Comparison of ENCODE assay signal across 1 cellular context in the genomic region with DNA sequence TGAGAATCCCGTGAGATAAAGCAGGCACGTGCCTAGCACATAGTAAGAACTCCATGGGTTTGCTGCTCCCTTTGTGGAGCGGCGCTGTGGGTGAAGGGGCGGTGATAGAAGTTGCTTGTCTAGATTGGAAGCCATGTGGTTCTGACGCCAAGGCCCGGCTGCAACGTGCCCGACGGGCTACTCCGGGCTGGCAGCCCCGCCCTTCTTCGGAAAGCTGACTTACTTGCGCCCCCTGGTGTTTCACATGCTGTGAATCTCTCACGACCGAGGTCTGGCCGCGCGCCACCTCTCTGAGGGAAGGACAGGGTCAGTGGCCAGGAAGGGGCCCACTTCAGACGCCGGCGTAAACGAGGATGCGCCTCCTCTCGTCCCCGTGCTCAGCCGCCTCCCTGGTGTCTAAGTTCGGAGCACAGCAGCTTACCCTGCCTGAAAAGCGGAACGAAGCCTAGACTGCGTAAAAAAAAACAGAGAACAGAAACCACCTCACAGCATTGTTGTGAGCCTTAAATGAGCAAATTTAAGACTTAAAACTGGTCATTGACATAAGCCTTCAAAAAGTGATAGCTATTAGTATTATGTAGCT.
TF ChIP-seq lines count a peak whose summit lies in the region.

No MANE protein-coding gene starts in this region.

TF ChIP-seq in K562, 482 proteins besides CTCF, POLR2A, EP300 and RAD21 (continued from another document and continues in another):
- TF ChIP-seq, protein P1, sequence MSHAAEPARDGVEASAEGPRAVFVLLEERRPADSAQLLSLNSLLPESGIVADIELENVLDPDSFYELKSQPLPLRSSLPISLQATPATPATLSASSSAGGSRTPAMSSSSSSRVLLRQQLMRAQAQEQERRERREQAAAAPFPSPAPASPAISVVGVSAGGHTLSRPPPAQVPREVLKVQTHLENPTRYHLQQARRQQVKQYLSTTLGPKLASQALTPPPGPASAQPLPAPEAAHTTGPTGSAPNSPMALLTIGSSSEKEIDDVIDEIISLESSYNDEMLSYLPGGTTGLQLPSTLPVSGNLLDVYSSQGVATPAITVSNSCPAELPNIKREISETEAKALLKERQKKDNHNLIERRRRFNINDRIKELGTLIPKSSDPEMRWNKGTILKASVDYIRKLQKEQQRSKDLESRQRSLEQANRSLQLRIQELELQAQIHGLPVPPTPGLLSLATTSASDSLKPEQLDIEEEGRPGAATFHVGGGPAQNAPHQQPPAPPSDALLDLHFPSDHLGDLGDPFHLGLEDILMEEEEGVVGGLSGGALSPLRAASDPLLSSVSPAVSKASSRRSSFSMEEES (CRISPR knock-in tag; IDR thresholded peaks at IDR 0.05): no peak
- TF ChIP-seq PTRF (tag; IDR thresholded peaks at IDR 0.05) (no peak), SRF (CRISPR knock-in tag; IDR thresholded peaks at IDR 0.05) (peak in 1 of 2 experiments; percentile 88; a peak in 2 of 4 replicates), ZFPM2 (CRISPR knock-in tag; IDR thresholded peaks at IDR 0.05) (no peak), TOE1 (IDR thresholded peaks at IDR 0.05; ENCODE audit: borderline replicate concordance) (peak; percentile 57; the same call in 1 of the 2 replicates), TOE1 (CRISPR knock-in tag; IDR thresholded peaks at IDR 0.05; ENCODE audit: borderline replicate concordance, low read depth) (no peak), ZNF239 (CRISPR knock-in tag; IDR thresholded peaks at IDR 0.05) (no peak), RBBP5 (IDR thresholded peaks at IDR 0.05; ENCODE audit: borderline replicate concordance, insufficient read depth, low read length, poor library complexity, severe bottlenecking) (peak; percentile 38), CEBPB (tag; IDR thresholded peaks at IDR 0.05) (no peak), CC2D1A (IDR thresholded peaks at IDR 0.05) (peak; percentile 76), ZNF668 (CRISPR knock-in tag; IDR thresholded peaks at IDR 0.05) (0 out of 2 replicates have a peak, but pooled peaks have one; percentile 57), KLF16 (IDR thresholded peaks at IDR 0.05) (no peak), SOX6 (IDR thresholded peaks at IDR 0.05) (peak; percentile 65; the same call in 1 of the 2 replicates), NFYB (IDR thresholded peaks at IDR 0.05; ENCODE audit: extremely low read depth, insufficient read length) (no peak), SRSF9 (IDR thresholded peaks at IDR 0.05; ENCODE audit: borderline replicate concordance, low read depth, low read length) (no peak), ZSCAN32 (CRISPR knock-in tag; IDR thresholded peaks at IDR 0.05) (no peak), SAP30 (IDR thresholded peaks at IDR 0.05; ENCODE audit: borderline replicate concordance, insufficient read depth, low read depth, low read length, poor library complexity, severe bottlenecking) (no peak), JUN (IDR thresholded peaks at IDR 0.05; ENCODE audit: borderline replicate concordance, low read depth, low read length) (0 out of 2 replicates have a peak, but pooled peaks have one; percentile 27), JUN (CRISPR knock-in tag; IDR thresholded peaks at IDR 0.05; ENCODE audit: borderline replicate concordance) (peak; percentile 80; the same call in 1 of the 2 replicates), CBX5 (IDR thresholded peaks at IDR 0.05; ENCODE audit: borderline replicate concordance, low read depth) (peak; percentile 52; the same call in 1 of the 2 replicates), TAF1 (IDR thresholded peaks at IDR 0.05; ENCODE audit: control insufficient read depth, extremely low read depth, insufficient read depth, low read length, severe bottlenecking) (no peak), RBM34 (IDR thresholded peaks at IDR 0.05; ENCODE audit: borderline replicate concordance, insufficient read depth, low read length) (no peak), KLF10 (CRISPR knock-in tag; IDR thresholded peaks at IDR 0.05) (no peak), TSC22D4 (tag; IDR thresholded peaks at IDR 0.05) (no peak), ZNF354B (CRISPR knock-in tag; IDR thresholded peaks at IDR 0.05) (no peak), PRMT5 (CRISPR knock-in tag; IDR thresholded peaks at IDR 0.05) (no peak), XRCC3 (IDR thresholded peaks at IDR 0.05) (no peak), ZNF311 (CRISPR knock-in tag; IDR thresholded peaks at IDR 0.05) (no peak), SP1 (CRISPR knock-in tag; IDR thresholded peaks at IDR 0.05) (peak; percentile 84), KAT7 (CRISPR knock-in tag; IDR thresholded peaks at IDR 0.05; ENCODE audit: borderline replicate concordance) (no peak), TFAM (CRISPR knock-in tag; conservative IDR thresholded peaks at IDR 0.05) (no peak), GABPB2 (CRISPR knock-in tag; conservative IDR thresholded peaks at IDR 0.05) (peak; percentile 73; the same call in 1 of the 2 replicates), GTF2E2 (tag; IDR thresholded peaks at IDR 0.05) (no peak), HMGN3 (IDR thresholded peaks at IDR 0.05; ENCODE audit: borderline replicate concordance, extremely low read depth, insufficient read length, low read depth, low read length) (peak; percentile 33), MCM5 (IDR thresholded peaks at IDR 0.05; ENCODE audit: low read depth) (no peak), HNRNPUL1 (IDR thresholded peaks at IDR 0.05; ENCODE audit: low read length) (no peak), CBFA2T3 (IDR thresholded peaks at IDR 0.05) (no peak), SIX5 (IDR thresholded peaks at IDR 0.05; ENCODE audit: borderline replicate concordance in 1 of 2, insufficient read depth in 1 of 2, low read depth in 1 of 2, low read length in 2 of 2) (no peak), ZNF3 (CRISPR knock-in tag; IDR thresholded peaks at IDR 0.05) (no peak), SIN3A (IDR thresholded peaks at IDR 0.05; ENCODE audit: borderline replicate concordance in 2 of 2, control insufficient read depth in 1 of 2, low read depth in 2 of 2, low read length in 2 of 2) (peak in 1 of 2 experiments; percentile 31; a peak in 2 of 4 replicates), ZBTB1 (CRISPR knock-in tag; IDR thresholded peaks at IDR 0.05; ENCODE audit: borderline replicate concordance, low read depth) (no peak), POU5F1 (IDR thresholded peaks at IDR 0.05; ENCODE audit: borderline replicate concordance, low read depth, low read length, partially characterized antibody) (peak; percentile 39), ZNF133 (CRISPR knock-in tag; IDR thresholded peaks at IDR 0.05) (no peak), GABPB1 (CRISPR knock-in tag; IDR thresholded peaks at IDR 0.05) (peak; percentile 73), ZNF79 (CRISPR knock-in tag; IDR thresholded peaks at IDR 0.05; ENCODE audit: low read depth) (no peak), FOXJ3 (CRISPR knock-in tag; IDR thresholded peaks at IDR 0.05) (no peak), NELFE (IDR thresholded peaks at IDR 0.05; ENCODE audit: insufficient read depth, insufficient read length) (no peak)
- TF ChIP-seq, protein P2, sequence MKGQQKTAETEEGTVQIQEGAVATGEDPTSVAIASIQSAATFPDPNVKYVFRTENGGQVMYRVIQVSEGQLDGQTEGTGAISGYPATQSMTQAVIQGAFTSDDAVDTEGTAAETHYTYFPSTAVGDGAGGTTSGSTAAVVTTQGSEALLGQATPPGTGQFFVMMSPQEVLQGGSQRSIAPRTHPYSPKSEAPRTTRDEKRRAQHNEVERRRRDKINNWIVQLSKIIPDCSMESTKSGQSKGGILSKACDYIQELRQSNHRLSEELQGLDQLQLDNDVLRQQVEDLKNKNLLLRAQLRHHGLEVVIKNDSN (CRISPR knock-in tag; IDR thresholded peaks at IDR 0.05): peak; percentile 74
- TF ChIP-seq, protein P3, sequence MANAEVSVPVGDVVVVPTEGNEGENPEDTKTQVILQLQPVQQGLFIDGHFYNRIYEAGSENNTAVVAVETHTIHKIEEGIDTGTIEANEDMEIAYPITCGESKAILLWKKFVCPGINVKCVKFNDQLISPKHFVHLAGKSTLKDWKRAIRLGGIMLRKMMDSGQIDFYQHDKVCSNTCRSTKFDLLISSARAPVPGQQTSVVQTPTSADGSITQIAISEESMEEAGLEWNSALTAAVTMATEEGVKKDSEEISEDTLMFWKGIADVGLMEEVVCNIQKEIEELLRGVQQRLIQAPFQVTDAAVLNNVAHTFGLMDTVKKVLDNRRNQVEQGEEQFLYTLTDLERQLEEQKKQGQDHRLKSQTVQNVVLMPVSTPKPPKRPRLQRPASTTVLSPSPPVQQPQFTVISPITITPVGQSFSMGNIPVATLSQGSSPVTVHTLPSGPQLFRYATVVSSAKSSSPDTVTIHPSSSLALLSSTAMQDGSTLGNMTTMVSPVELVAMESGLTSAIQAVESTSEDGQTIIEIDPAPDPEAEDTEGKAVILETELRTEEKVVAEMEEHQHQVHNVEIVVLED (CRISPR knock-in tag; IDR thresholded peaks at IDR 0.05): 0 out of 2 replicates have a peak, but pooled peaks have one; percentile 53
- TF ChIP-seq, protein P4, sequence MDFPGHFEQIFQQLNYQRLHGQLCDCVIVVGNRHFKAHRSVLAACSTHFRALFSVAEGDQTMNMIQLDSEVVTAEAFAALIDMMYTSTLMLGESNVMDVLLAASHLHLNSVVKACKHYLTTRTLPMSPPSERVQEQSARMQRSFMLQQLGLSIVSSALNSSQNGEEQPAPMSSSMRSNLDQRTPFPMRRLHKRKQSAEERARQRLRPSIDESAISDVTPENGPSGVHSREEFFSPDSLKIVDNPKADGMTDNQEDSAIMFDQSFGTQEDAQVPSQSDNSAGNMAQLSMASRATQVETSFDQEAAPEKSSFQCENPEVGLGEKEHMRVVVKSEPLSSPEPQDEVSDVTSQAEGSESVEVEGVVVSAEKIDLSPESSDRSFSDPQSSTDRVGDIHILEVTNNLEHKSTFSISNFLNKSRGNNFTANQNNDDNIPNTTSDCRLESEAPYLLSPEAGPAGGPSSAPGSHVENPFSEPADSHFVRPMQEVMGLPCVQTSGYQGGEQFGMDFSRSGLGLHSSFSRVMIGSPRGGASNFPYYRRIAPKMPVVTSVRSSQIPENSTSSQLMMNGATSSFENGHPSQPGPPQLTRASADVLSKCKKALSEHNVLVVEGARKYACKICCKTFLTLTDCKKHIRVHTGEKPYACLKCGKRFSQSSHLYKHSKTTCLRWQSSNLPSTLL (IDR thresholded peaks at IDR 0.05): no peak
- TF ChIP-seq, protein P5, sequence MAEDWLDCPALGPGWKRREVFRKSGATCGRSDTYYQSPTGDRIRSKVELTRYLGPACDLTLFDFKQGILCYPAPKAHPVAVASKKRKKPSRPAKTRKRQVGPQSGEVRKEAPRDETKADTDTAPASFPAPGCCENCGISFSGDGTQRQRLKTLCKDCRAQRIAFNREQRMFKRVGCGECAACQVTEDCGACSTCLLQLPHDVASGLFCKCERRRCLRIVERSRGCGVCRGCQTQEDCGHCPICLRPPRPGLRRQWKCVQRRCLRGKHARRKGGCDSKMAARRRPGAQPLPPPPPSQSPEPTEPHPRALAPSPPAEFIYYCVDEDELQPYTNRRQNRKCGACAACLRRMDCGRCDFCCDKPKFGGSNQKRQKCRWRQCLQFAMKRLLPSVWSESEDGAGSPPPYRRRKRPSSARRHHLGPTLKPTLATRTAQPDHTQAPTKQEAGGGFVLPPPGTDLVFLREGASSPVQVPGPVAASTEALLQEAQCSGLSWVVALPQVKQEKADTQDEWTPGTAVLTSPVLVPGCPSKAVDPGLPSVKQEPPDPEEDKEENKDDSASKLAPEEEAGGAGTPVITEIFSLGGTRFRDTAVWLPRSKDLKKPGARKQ (CRISPR knock-in tag; IDR thresholded peaks at IDR 0.05): peak; percentile 56; the same call in 1 of the 2 replicates
- TF ChIP-seq, protein P6, sequence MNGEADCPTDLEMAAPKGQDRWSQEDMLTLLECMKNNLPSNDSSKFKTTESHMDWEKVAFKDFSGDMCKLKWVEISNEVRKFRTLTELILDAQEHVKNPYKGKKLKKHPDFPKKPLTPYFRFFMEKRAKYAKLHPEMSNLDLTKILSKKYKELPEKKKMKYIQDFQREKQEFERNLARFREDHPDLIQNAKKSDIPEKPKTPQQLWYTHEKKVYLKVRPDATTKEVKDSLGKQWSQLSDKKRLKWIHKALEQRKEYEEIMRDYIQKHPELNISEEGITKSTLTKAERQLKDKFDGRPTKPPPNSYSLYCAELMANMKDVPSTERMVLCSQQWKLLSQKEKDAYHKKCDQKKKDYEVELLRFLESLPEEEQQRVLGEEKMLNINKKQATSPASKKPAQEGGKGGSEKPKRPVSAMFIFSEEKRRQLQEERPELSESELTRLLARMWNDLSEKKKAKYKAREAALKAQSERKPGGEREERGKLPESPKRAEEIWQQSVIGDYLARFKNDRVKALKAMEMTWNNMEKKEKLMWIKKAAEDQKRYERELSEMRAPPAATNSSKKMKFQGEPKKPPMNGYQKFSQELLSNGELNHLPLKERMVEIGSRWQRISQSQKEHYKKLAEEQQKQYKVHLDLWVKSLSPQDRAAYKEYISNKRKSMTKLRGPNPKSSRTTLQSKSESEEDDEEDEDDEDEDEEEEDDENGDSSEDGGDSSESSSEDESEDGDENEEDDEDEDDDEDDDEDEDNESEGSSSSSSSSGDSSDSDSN (IDR thresholded peaks at IDR 0.05; ENCODE audit: borderline replicate concordance in 1 of 2, low read depth in 2 of 2, low read length in 2 of 2): peak in 1 of 2 experiments; percentile 85; a peak in 1 of 4 replicates
- TF ChIP-seq, protein P7, sequence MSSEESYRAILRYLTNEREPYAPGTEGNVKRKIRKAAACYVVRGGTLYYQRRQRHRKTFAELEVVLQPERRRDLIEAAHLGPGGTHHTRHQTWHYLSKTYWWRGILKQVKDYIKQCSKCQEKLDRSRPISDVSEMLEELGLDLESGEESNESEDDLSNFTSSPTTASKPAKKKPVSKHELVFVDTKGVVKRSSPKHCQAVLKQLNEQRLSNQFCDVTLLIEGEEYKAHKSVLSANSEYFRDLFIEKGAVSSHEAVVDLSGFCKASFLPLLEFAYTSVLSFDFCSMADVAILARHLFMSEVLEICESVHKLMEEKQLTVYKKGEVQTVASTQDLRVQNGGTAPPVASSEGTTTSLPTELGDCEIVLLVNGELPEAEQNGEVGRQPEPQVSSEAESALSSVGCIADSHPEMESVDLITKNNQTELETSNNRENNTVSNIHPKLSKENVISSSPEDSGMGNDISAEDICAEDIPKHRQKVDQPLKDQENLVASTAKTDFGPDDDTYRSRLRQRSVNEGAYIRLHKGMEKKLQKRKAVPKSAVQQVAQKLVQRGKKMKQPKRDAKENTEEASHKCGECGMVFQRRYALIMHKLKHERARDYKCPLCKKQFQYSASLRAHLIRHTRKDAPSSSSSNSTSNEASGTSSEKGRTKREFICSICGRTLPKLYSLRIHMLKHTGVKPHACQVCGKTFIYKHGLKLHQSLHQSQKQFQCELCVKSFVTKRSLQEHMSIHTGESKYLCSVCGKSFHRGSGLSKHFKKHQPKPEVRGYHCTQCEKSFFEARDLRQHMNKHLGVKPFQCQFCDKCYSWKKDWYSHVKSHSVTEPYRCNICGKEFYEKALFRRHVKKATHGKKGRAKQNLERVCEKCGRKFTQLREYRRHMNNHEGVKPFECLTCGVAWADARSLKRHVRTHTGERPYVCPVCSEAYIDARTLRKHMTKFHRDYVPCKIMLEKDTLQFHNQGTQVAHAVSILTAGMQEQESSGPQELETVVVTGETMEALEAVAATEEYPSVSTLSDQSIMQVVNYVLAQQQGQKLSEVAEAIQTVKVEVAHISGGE (CRISPR knock-in tag; IDR thresholded peaks at IDR 0.05): no peak
- TF ChIP-seq, protein P8, sequence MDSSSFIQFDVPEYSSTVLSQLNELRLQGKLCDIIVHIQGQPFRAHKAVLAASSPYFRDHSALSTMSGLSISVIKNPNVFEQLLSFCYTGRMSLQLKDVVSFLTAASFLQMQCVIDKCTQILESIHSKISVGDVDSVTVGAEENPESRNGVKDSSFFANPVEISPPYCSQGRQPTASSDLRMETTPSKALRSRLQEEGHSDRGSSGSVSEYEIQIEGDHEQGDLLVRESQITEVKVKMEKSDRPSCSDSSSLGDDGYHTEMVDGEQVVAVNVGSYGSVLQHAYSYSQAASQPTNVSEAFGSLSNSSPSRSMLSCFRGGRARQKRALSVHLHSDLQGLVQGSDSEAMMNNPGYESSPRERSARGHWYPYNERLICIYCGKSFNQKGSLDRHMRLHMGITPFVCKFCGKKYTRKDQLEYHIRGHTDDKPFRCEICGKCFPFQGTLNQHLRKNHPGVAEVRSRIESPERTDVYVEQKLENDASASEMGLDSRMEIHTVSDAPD (CRISPR knock-in tag; IDR thresholded peaks at IDR 0.05): no peak
